ENCODE assay signal across 8 cellular contexts in genomic region chr19:50376166-50377050, GRCh38. TPM values are rescaled to one million over a fixed set of nuclear protein-coding genes. Genes with fewer than 3 reads are reported as not detected.
DNase-seq lines count a peak whose midpoint lies in the region; ATAC-seq and TF ChIP-seq lines count a peak whose summit lies in the region.

NR1H2 (plus strand) TSS chr19:50376457; CDS start chr19:50377606, 1,149 bp downstream.

- peak within 1 kb of the TSS; percentile 81 for H2AFZ ChIP-seq in parathyroid adenoma

- peaks cover 20% of the 10 kb centered on the region for H3K4me1 Mint-ChIP-seq in activated naive CD8-positive, alpha-beta T cell treated with anti-CD3 and anti-CD28 coated beads, Interleukin-2, amount 50 U/mL, for 24 hours

- peak; percentile 86 for DNase-seq in GM10266 (ENCODE audit: extremely low spot score)
- DNase-seq in NCI-H1417 treated with DMSO at 0.1 percent for 48 hours (lab: John Stamatoyannopoulos, UW): peak; percentile 66
- peak; percentile 99 for DNase-seq in SW480 (ENCODE audit: low spot score)
- DNase-seq in activated naive CD8-positive, alpha-beta T cell treated with anti-CD3 and anti-CD28 coated beads, Interleukin-2, amount 50 U/mL, for 24 hours: peak; percentile 94
- peak; percentile 97 to 99 for DNase-seq in cardiac muscle cell (ENCODE audit: low read depth in 1 of 2, low spot score in 1 of 2)
- peak; percentile 89 to 95 for DNase-seq in tibial nerve (ENCODE audit: low spot score in 2 of 2)

- H3K27ac Mint-ChIP-seq in activated naive CD8-positive, alpha-beta T cell treated with anti-CD3 and anti-CD28 coated beads, Interleukin-2, amount 50 U/mL, for 24 hours: peak within 1 kb of the TSS; percentile 100

- peak; percentile 98 to 100 for TF ChIP-seq EP300 in tibial nerve (IDR thresholded peaks at IDR 0.05)

- H3K4me3 Mint-ChIP-seq in activated naive CD8-positive, alpha-beta T cell treated with anti-CD3 and anti-CD28 coated beads, Interleukin-2, amount 50 U/mL, for 24 hours: peak within 1 kb of the TSS; percentile 99

- H3K27ac ChIP-seq in cardiac muscle cell (peak within 1 kb of the TSS; percentile 98), parathyroid adenoma (peak within 1 kb of the TSS; percentile 99), tibial nerve (peak within 1 kb of the TSS; percentile 97 to 100 (median 98))

- H3K9ac ChIP-seq in parathyroid adenoma: peak within 1 kb of the TSS; percentile 98

- ATAC-seq in HG02678 (IDR thresholded peaks at IDR 0.05; ENCODE audit: unreplicated experiment): peak; percentile 88
- peak; percentile 93 for ATAC-seq in activated naive CD8-positive, alpha-beta T cell treated with anti-CD3 and anti-CD28 coated beads, Interleukin-2, amount 50 U/mL, for 24 hours

- H3K9me3 Mint-ChIP-seq in activated naive CD8-positive, alpha-beta T cell treated with anti-CD3 and anti-CD28 coated beads, Interleukin-2, amount 50 U/mL, for 24 hours: no peaks in the 10 kb centered on the region

- WGBS in tibial nerve, 2 donors: 1 to 2% methylated on average over 64 to 66 of the region's 67 CpGs

- H3K79me2 ChIP-seq in parathyroid adenoma: no peaks in the 10 kb centered on the region

- H3K4me1 ChIP-seq in cardiac muscle cell (ENCODE audit: low read depth): peaks cover 13% of the 10 kb centered on the region
- no peaks in the 10 kb centered on the region for H3K4me1 ChIP-seq in parathyroid adenoma
- peaks cover 0 to 53% (median 23%) of the 10 kb centered on the region in 4 donors for H3K4me1 ChIP-seq in tibial nerve

- peak; percentile 75 to 90 for TF ChIP-seq POLR2A in tibial nerve (IDR thresholded peaks at IDR 0.05)

- no peak for TF ChIP-seq CTCF in GM10266 (IDR thresholded peaks at IDR 0.05; ENCODE audit: control insufficient read depth, insufficient read depth, low read depth, missing control alignments)
- no peak for TF ChIP-seq CTCF in cardiac muscle cell (IDR thresholded peaks at IDR 0.05; ENCODE audit: low read depth, low read length)
- TF ChIP-seq CTCF in parathyroid adenoma (IDR thresholded peaks at IDR 0.05): no peak
- TF ChIP-seq CTCF in tibial nerve (IDR thresholded peaks at IDR 0.05): peak in 2 of 5 experiments; percentile 26 to 34

- peak within 1 kb of the TSS; percentile 98 for H3K4me2 ChIP-seq in parathyroid adenoma (ENCODE audit: low read length)

- peak within 1 kb of the TSS; percentile 93 for H3K4me3 ChIP-seq in cardiac muscle cell
- peak within 1 kb of the TSS; percentile 100 for H3K4me3 ChIP-seq in parathyroid adenoma (ENCODE audit: low read depth, low read length)
- peak within 1 kb of the TSS; percentile 80 to 88 (median 86) for H3K4me3 ChIP-seq in tibial nerve

- no peaks in the 10 kb centered on the region for H3K27me3 Mint-ChIP-seq in activated naive CD8-positive, alpha-beta T cell treated with anti-CD3 and anti-CD28 coated beads, Interleukin-2, amount 50 U/mL, for 24 hours

- H3K36me3 ChIP-seq in cardiac muscle cell (peaks cover 6% of the 10 kb centered on the region), parathyroid adenoma (ENCODE audit: control insufficient read depth, insufficient read depth, low read length) (no peaks in the 10 kb centered on the region), tibial nerve (peaks cover 0 to 44% (median 24%) of the 10 kb centered on the region in 3 donors)

- peaks cover 18% of the 10 kb centered on the region for H3K36me3 Mint-ChIP-seq in activated naive CD8-positive, alpha-beta T cell treated with anti-CD3 and anti-CD28 coated beads, Interleukin-2, amount 50 U/mL, for 24 hours (ENCODE audit: low read depth)

- H3K27me3 ChIP-seq in cardiac muscle cell (no peaks in the 10 kb centered on the region), parathyroid adenoma (ENCODE audit: control insufficient read depth, insufficient read depth, low read length) (no peaks in the 10 kb centered on the region), tibial nerve (no peaks in the 10 kb centered on the region)

- no peaks in the 10 kb centered on the region for H3K9me3 ChIP-seq in cardiac muscle cell (ENCODE audit: low read depth)
- no peaks in the 10 kb centered on the region for H3K9me3 ChIP-seq in parathyroid adenoma (ENCODE audit: control insufficient read depth, low read length)
- no peaks in the 10 kb centered on the region for H3K9me3 ChIP-seq in tibial nerve

RNA-seq across cellular contexts. Expression of gene NR1H2, which starts in this region (rescaled TPM):
- 58.4 and 60.1 TPM in 2 replicates for total RNA-seq in cardiac muscle cell
- 58.3 and 62.0 TPM in 2 replicates for polyA plus RNA-seq in cardiac muscle cell
- total RNA-seq in tibial nerve: 100 to 1,000 TPM in 1 of 4 donors, 10 to 100 TPM in 3; 80.2 to 125 (median 93.7) TPM

Comparison
In these comparisons a context has a peak if more than half of its experiments do, and no peak if none do; other contexts are left out.
1. Peak in every context shown above with its lines: DNase-seq, ATAC-seq, H3K4me3 ChIP-seq and H3K27ac ChIP-seq.